ENCODE assay signal across 2 cellular contexts in the genomic region with DNA sequence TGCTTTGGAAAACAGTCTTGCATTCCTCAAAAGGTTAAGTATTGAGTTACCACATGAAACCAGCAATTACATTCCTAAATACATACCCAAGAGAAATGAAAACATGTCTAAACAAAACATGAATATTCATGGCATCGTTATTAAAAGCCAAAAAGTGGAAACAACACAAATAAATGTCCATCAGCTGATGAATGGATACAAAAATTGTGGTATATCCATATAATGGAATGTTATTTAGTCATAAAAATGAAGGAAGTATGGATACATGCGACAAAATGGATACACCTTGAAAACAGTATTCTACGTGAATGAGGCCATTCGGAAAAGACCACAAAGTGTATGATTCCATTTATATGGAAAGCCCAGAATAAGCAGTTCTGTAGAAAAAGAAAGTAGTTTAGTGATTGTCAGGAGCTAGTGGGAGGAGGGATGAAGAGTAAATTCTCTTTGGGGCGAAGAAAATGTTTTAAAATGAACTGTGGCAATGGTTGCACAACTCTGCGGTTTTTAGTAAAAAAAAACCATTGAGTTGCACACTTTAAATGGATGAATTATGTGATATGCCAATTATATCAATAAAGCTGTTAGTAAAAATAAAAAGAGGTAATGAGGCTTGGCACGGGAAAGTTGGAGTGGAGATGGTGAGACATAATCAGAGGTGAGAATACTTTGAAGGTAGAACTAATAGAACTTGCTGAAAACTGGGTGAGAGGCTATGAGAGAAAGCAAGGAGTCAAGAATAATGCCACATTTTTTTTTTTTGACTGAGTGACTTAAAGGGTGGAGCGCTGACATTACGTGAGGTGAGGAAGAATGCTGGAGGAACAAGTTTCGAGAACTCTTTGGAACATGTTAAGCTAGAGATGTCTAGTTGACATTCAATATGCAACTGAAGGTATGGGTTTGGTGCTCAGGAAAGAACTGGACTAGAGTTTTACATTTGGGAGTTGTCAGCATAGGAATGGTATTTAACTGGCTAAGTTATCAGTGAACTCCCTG.
TF ChIP-seq lines count a peak whose summit lies in the region.

No MANE protein-coding gene starts in this region.

TF ChIP-seq in IMR-90, 13 proteins besides CTCF, POLR2A, EP300 and RAD21:
- TF ChIP-seq CEBPB (IDR thresholded peaks at IDR 0.05; ENCODE audit: low read depth, low read length): 0 out of 2 replicates have a peak, but pooled peaks have one; percentile 9
- no peak for TF ChIP-seq MAFK (IDR thresholded peaks at IDR 0.05; ENCODE audit: low read depth, low read length)

TF ChIP-seq in K562, 482 proteins besides CTCF, POLR2A, EP300 and RAD21:
- TF ChIP-seq, protein P1, sequence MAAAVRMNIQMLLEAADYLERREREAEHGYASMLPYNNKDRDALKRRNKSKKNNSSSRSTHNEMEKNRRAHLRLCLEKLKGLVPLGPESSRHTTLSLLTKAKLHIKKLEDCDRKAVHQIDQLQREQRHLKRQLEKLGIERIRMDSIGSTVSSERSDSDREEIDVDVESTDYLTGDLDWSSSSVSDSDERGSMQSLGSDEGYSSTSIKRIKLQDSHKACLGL (CRISPR knock-in tag; IDR thresholded peaks at IDR 0.05; ENCODE audit: borderline replicate concordance, poor library complexity, severe bottlenecking): no peak
- TF ChIP-seq, protein P2, sequence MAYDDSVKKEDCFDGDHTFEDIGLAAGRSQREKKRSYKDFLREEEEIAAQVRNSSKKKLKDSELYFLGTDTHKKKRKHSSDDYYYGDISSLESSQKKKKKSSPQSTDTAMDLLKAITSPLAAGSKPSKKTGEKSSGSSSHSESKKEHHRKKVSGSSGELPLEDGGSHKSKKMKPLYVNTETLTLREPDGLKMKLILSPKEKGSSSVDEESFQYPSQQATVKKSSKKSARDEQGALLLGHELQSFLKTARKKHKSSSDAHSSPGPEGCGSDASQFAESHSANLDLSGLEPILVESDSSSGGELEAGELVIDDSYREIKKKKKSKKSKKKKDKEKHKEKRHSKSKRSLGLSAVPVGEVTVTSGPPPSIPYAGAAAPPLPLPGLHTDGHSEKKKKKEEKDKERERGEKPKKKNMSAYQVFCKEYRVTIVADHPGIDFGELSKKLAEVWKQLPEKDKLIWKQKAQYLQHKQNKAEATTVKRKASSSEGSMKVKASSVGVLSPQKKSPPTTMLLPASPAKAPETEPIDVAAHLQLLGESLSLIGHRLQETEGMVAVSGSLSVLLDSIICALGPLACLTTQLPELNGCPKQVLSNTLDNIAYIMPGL (CRISPR knock-in tag; IDR thresholded peaks at IDR 0.05): no peak
- no peak for TF ChIP-seq ZBTB1 (CRISPR knock-in tag; IDR thresholded peaks at IDR 0.05; ENCODE audit: borderline replicate concordance, low read depth)
- no peak for TF ChIP-seq TCF3 (CRISPR knock-in tag; IDR thresholded peaks at IDR 0.05)
- TF ChIP-seq CEBPG (CRISPR knock-in tag; IDR thresholded peaks at IDR 0.05): no peak
- peak in 1 of 2 experiments; percentile 40; a peak in 1 of 4 replicates for TF ChIP-seq CEBPG (tag; conservative IDR thresholded peaks at IDR 0.05 in 1 of 2, IDR thresholded peaks at IDR 0.05 in 1 of 2)
- TF ChIP-seq WHSC1 (IDR thresholded peaks at IDR 0.05; ENCODE audit: low read length): no peak
- TF ChIP-seq CEBPB (tag; IDR thresholded peaks at IDR 0.05): peak; percentile 23; the same call in 1 of the 2 replicates
